22 cellular contexts compared by ENCODE assay signal in the genomic region with DNA sequence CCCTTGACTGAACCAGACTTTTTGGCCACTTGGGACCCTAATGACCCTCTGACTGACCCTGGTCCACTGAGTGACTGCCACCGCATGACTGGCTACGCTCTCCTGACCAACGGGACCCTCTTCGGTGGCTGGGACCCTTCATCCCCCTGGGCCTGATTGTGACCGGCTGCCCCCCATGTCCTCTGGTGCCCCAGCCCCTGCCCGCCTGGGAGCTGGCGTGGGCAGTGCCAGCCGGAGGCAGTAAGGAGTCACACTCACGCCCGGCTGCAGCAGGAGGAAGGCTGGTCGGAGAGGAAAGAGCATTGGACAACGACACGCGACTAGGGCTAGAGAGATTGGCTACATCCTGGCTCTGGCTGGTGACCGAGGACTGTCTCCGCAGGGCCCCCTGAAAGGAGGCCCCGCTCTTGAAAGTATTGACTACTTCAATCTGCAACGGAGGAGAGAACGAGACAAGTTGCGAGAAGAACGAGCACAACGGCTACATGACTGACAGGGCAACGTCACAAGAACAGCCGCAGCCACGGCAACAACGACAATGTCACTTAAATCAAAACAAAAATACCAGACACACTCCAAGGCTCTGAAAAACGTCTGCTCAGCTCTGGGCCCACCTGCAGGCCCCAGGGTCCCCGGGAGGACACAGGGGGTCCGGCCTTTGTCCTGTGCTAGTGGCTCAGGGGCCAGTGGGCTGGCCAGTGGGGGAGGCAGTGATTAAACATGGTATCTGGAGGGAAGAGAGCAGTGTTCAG. TPM values are rescaled to one million over a fixed set of nuclear protein-coding genes. Genes with fewer than 3 reads are reported as not detected.
"Had no signal": no experiment of that assay in that cellular context is flagged by ENCODE, and none has a peak within 500 bp of the region (broad histone marks: within the 10 kb centered on the region; RNA-seq: fewer than 3 reads in every experiment).

No MANE protein-coding gene starts in this region.

- H3K4me3 Mint-ChIP-seq: activated CD8-positive, alpha-beta T cell treated with anti-CD3 and anti-CD28 coated beads for 36 hours; activated naive CD4-positive, alpha-beta T cell treated with anti-CD3 and anti-CD28 coated beads, Interleukin-2, amount 10 ng/mL, durations not matched to agents 7 days and 5 days; activated naive CD8-positive, alpha-beta T cell treated with anti-CD3 and anti-CD28 coated beads, Interleukin-2, amount 50 U/mL, for 24 hours; activated T-cell treated with anti-CD3 and anti-CD28 coated beads, Interleukin-2, amount 50 U/mL, for 24 hours; immature natural killer cell; memory B cell; naive B cell; stimulated activated memory B cell treated with anti-CD40 and anti-IgM and Interleukin-4, amounts not matched to agents 10 μg/mL and 1 μg/mL and 100 μg/mL, for 72 hours had no signal

- H3K4me3 ChIP-seq: ascending aorta, esophagus muscularis mucosa, heart right ventricle, mucosa of descending colon, transverse colon, uterus had no signal

- H3K4me1 Mint-ChIP-seq: immature natural killer cell had no signal

- H3K36me3 Mint-ChIP-seq: activated naive CD4-positive, alpha-beta T cell treated with anti-CD3 and anti-CD28 coated beads, Interleukin-2, amount 10 ng/mL, durations not matched to agents 7 days and 5 days; immature natural killer cell; memory B cell; naive B cell; stimulated activated memory B cell treated with anti-CD40 and anti-IgM and Interleukin-4, amounts not matched to agents 10 μg/mL and 1 μg/mL and 100 μg/mL, for 72 hours had no signal

- H3K9me3 ChIP-seq: ascending aorta, esophagus muscularis mucosa, heart right ventricle, mucosa of descending colon, transverse colon, uterus had no signal

- H3K9me3 Mint-ChIP-seq: activated CD8-positive, alpha-beta T cell treated with anti-CD3 and anti-CD28 coated beads for 36 hours; activated naive CD4-positive, alpha-beta T cell treated with anti-CD3 and anti-CD28 coated beads, Interleukin-2, amount 10 ng/mL, durations not matched to agents 7 days and 5 days; activated naive CD8-positive, alpha-beta T cell treated with anti-CD3 and anti-CD28 coated beads, Interleukin-2, amount 50 U/mL, for 24 hours; activated T-cell treated with anti-CD3 and anti-CD28 coated beads, Interleukin-2, amount 50 U/mL, for 24 hours; immature natural killer cell; memory B cell; naive B cell; stimulated activated memory B cell treated with anti-CD40 and anti-IgM and Interleukin-4, amounts not matched to agents 10 μg/mL and 1 μg/mL and 100 μg/mL, for 72 hours had no signal

- ATAC-seq: activated naive CD8-positive, alpha-beta T cell treated with anti-CD3 and anti-CD28 coated beads, Interleukin-2, amount 50 U/mL, for 24 hours; heart right ventricle; sciatic nerve; stimulated activated memory B cell treated with anti-CD40 and anti-IgM and Interleukin-4, amounts not matched to agents 10 μg/mL and 1 μg/mL and 100 μg/mL, for 72 hours had no signal

- H3K27ac Mint-ChIP-seq: activated CD8-positive, alpha-beta T cell treated with anti-CD3 and anti-CD28 coated beads for 36 hours; activated naive CD4-positive, alpha-beta T cell treated with anti-CD3 and anti-CD28 coated beads, Interleukin-2, amount 10 ng/mL, durations not matched to agents 7 days and 5 days; activated naive CD8-positive, alpha-beta T cell treated with anti-CD3 and anti-CD28 coated beads, Interleukin-2, amount 50 U/mL, for 24 hours; activated T-cell treated with anti-CD3 and anti-CD28 coated beads, Interleukin-2, amount 50 U/mL, for 24 hours; immature natural killer cell; memory B cell; stimulated activated memory B cell treated with anti-CD40 and anti-IgM and Interleukin-4, amounts not matched to agents 10 μg/mL and 1 μg/mL and 100 μg/mL, for 72 hours had no signal

- H3K9ac ChIP-seq: parathyroid adenoma had no signal

- H3K36me3 ChIP-seq: ascending aorta, esophagus muscularis mucosa, heart right ventricle, transverse colon, uterus had no signal

- DNase-seq: activated CD8-positive, alpha-beta T cell treated with anti-CD3 and anti-CD28 coated beads for 36 hours; activated naive CD8-positive, alpha-beta T cell treated with anti-CD3 and anti-CD28 coated beads, Interleukin-2, amount 50 U/mL, for 24 hours; activated T-cell treated with anti-CD3 and anti-CD28 coated beads, Interleukin-2, amount 50 U/mL, for 24 hours; cortex of kidney; effector CD4-positive, alpha-beta T cell; heart right ventricle; immature natural killer cell; kidney glomerular epithelial cell; mucosa of descending colon; naive B cell; stimulated activated CD4-positive, alpha-beta T cell treated with anti-CD3 and anti-CD28 coated beads, Interleukin-4, amount 100 ng/mL, for 24 hours; SW 1271; transverse colon; uterus had no signal

- H3K4me1 ChIP-seq: ascending aorta, esophagus muscularis mucosa, heart right ventricle, parathyroid adenoma, transverse colon, uterus had no signal

- H3K27ac ChIP-seq: ascending aorta, esophagus muscularis mucosa, heart right ventricle, parathyroid adenoma, transverse colon, uterus had no signal

- H3K27me3 ChIP-seq: ascending aorta, uterus had no signal

- H3K27me3 Mint-ChIP-seq: activated CD8-positive, alpha-beta T cell treated with anti-CD3 and anti-CD28 coated beads for 36 hours; activated T-cell treated with anti-CD3 and anti-CD28 coated beads, Interleukin-2, amount 50 U/mL, for 24 hours; memory B cell; naive B cell; stimulated activated memory B cell treated with anti-CD40 and anti-IgM and Interleukin-4, amounts not matched to agents 10 μg/mL and 1 μg/mL and 100 μg/mL, for 72 hours had no signal

RNA-seq across cellular contexts. Expression of gene GHRL, which starts 43.3 kb away (rescaled TPM):
- total RNA-seq: ascending aorta, endothelial cell of umbilical vein had no signal
